In genomic region chr22:24011735-24012068, GRCh38 we compare ENCODE assay signal across 7 cellular contexts. TPM values are rescaled to one million over a fixed set of nuclear protein-coding genes. Genes with fewer than 3 reads are reported as not detected.
DNase-seq lines count a peak whose midpoint lies in the region; ATAC-seq, FAIRE-seq and TF ChIP-seq lines count a peak whose summit lies in the region.
"Had no signal": no experiment of that assay in that cellular context is flagged by ENCODE, and none has a peak within 500 bp of the region (broad histone marks: within the 10 kb centered on the region; RNA-seq: fewer than 3 reads in every experiment).

No MANE protein-coding gene starts in this region.

- H3K9me3 Mint-ChIP-seq in HFFc6, result no peaks in the 10 kb centered on the region
- no peaks in the 10 kb centered on the region for H3K9me3 Mint-ChIP-seq in activated T-helper 1 cell treated with anti-CD3 and anti-CD28 coated beads, Interleukin-12 subunit alpha, Interleukin-12 subunit beta, Interleukin-2, Interleukin-4 antibody, amounts not matched to agents 30 ng/mL and 10 ng/mL and 1 ng/mL, durations not matched to agents 14 hours and 24 hours and 36 hours

- no peak for DNase-seq in HFFc6
- no peak for DNase-seq in activated T-helper 1 cell treated with anti-CD3 and anti-CD28 coated beads, Interleukin-12 subunit alpha, Interleukin-12 subunit beta, Interleukin-2, Interleukin-4 antibody, amounts not matched to agents 30 ng/mL and 10 ng/mL and 1 ng/mL, durations not matched to agents 14 hours and 24 hours and 36 hours (ENCODE audit: low spot score)
- DNase-seq in mesendoderm, result peak; percentile 40
- no peak for DNase-seq in posterior vena cava (ENCODE audit: low spot score)
- DNase-seq in HTR-8/SVneo (ENCODE audit: insufficient read length, low spot score), result no peak

- H3K4me2 ChIP-seq in mesendoderm (ENCODE audit: low read length), result peak overlapping the region; percentile 51

- TF ChIP-seq CTCF in HFFc6 (IDR thresholded peaks at IDR 0.05), result no peak

- H3K23ac ChIP-seq in mesendoderm (ENCODE audit: low read length), result no peak overlapping the region

- H3K27ac ChIP-seq in mesendoderm (ENCODE audit: low read depth, low read length), result no peak overlapping the region

- peaks cover 3% of the 10 kb centered on the region for H3K4me1 ChIP-seq in mesendoderm (ENCODE audit: control insufficient read depth, low read depth, low read length)

- H2BK120ac ChIP-seq in mesendoderm (ENCODE audit: low read depth, low read length), result no peak overlapping the region

- no peak overlapping the region for H4K5ac ChIP-seq in mesendoderm (ENCODE audit: low read length)

- H3K36me3 Mint-ChIP-seq in HFFc6 (ENCODE audit: low read depth), result peaks cover 3% of the 10 kb centered on the region; the same call in 1 of the 2 replicates
- peaks cover 16% of the 10 kb centered on the region for H3K36me3 Mint-ChIP-seq in activated T-helper 1 cell treated with anti-CD3 and anti-CD28 coated beads, Interleukin-12 subunit alpha, Interleukin-12 subunit beta, Interleukin-2, Interleukin-4 antibody, amounts not matched to agents 30 ng/mL and 10 ng/mL and 1 ng/mL, durations not matched to agents 14 hours and 24 hours and 36 hours (ENCODE audit: low read depth)

- no CpG with 5 or more reads among the region's 10 CpGs for WGBS in mesendoderm (ENCODE audit: extremely low coverage, insufficient coverage, low lambda C conversion rate)

- peaks cover 10% of the 10 kb centered on the region for H3K27me3 Mint-ChIP-seq in HFFc6 (ENCODE audit: insufficient read depth)
- H3K27me3 Mint-ChIP-seq in activated T-helper 1 cell treated with anti-CD3 and anti-CD28 coated beads, Interleukin-12 subunit alpha, Interleukin-12 subunit beta, Interleukin-2, Interleukin-4 antibody, amounts not matched to agents 30 ng/mL and 10 ng/mL and 1 ng/mL, durations not matched to agents 14 hours and 24 hours and 36 hours (ENCODE audit: insufficient read depth), result no peaks in the 10 kb centered on the region

- peak overlapping the region; percentile 94 for H3K4me3 Mint-ChIP-seq in HFFc6
- H3K4me3 Mint-ChIP-seq in activated T-helper 1 cell treated with anti-CD3 and anti-CD28 coated beads, Interleukin-12 subunit alpha, Interleukin-12 subunit beta, Interleukin-2, Interleukin-4 antibody, amounts not matched to agents 30 ng/mL and 10 ng/mL and 1 ng/mL, durations not matched to agents 14 hours and 24 hours and 36 hours, result peak overlapping the region; percentile 92

- no peak overlapping the region for H3K18ac ChIP-seq in mesendoderm (ENCODE audit: low read length)

- no peak overlapping the region for H3K4ac ChIP-seq in mesendoderm (ENCODE audit: low read depth, low read length)

- H2BK5ac ChIP-seq in mesendoderm (ENCODE audit: low read length), result no peak overlapping the region

- intact Hi-C loops in activated T-helper 1 cell treated with anti-CD3 and anti-CD28 coated beads, Interleukin-12 subunit alpha, Interleukin-12 subunit beta, Interleukin-2, Interleukin-4 antibody, amounts not matched to agents 30 ng/mL and 10 ng/mL and 1 ng/mL, durations not matched to agents 14 hours and 24 hours and 36 hours (cut with micrococcal nuclease), result loop anchor here (1.0 to 10.0 kb wide), 3 partner anchors 96 to 263 kb away; partner anchors contain the start of gene SPECC1L
- intact Hi-C loops in posterior vena cava (cut with DNase I), result loop anchor here in 1 of 2 donors (10.0 kb wide), 1 partner anchor 133 kb away; no protein-coding TSS in a partner anchor

- peaks cover 27% of the 10 kb centered on the region for H3K4me1 Mint-ChIP-seq in HFFc6 (ENCODE audit: low read depth)
- H3K4me1 Mint-ChIP-seq in activated T-helper 1 cell treated with anti-CD3 and anti-CD28 coated beads, Interleukin-12 subunit alpha, Interleukin-12 subunit beta, Interleukin-2, Interleukin-4 antibody, amounts not matched to agents 30 ng/mL and 10 ng/mL and 1 ng/mL, durations not matched to agents 14 hours and 24 hours and 36 hours (ENCODE audit: low read depth), result peaks cover 35% of the 10 kb centered on the region

- peaks cover 13% of the 10 kb centered on the region for H3K79me2 ChIP-seq in mesendoderm (ENCODE audit: control insufficient read depth, insufficient read depth, low read length)

- no peak for FAIRE-seq in HTR-8/SVneo (lab: Jason Lieb, UNC)

- peaks cover 7% of the 10 kb centered on the region for H3K79me1 ChIP-seq in mesendoderm (ENCODE audit: low read length)

- no peaks in the 10 kb centered on the region for H3K36me3 ChIP-seq in mesendoderm (ENCODE audit: control insufficient read depth, insufficient read depth, low read length)

- no peaks in the 10 kb centered on the region for H3K27me3 ChIP-seq in mesendoderm (ENCODE audit: insufficient read depth, low read length, poor library complexity)

- H4K8ac ChIP-seq in mesendoderm (ENCODE audit: low read depth, low read length), result no peak overlapping the region

- H2BK15ac ChIP-seq in mesendoderm (replicated peaks; ENCODE audit: low read depth), result no peak overlapping the region

- H3K9ac ChIP-seq in mesendoderm (ENCODE audit: low read length), result peak overlapping the region; percentile 83

- peak overlapping the region; percentile 83 for H3K4me3 ChIP-seq in mesendoderm (ENCODE audit: low read length)

- no peak for ATAC-seq in activated CD4-positive, CD25-positive, alpha-beta regulatory T cell treated with anti-CD3 and anti-CD28 coated beads, Interleukin-2, amount 50 U/mL, for 24 hours

- H3K56ac ChIP-seq in mesendoderm (ENCODE audit: low read length), result peak overlapping the region; percentile 88

- no peak overlapping the region for H2AK5ac ChIP-seq in mesendoderm (ENCODE audit: low read length)

- peak overlapping the region; percentile 93 for H3K27ac Mint-ChIP-seq in HFFc6
- peak overlapping the region; percentile 98 for H3K27ac Mint-ChIP-seq in activated T-helper 1 cell treated with anti-CD3 and anti-CD28 coated beads, Interleukin-12 subunit alpha, Interleukin-12 subunit beta, Interleukin-2, Interleukin-4 antibody, amounts not matched to agents 30 ng/mL and 10 ng/mL and 1 ng/mL, durations not matched to agents 14 hours and 24 hours and 36 hours

RNA-seq across cellular contexts. Expression of gene CABIN1, which starts 0.6 kb away (rescaled TPM):
- total RNA-seq in HFFc6 (2021; fragmentation: NEBNext Ultra II Directional; extraction: Animal tissue kit (Norgen Biotek cat#: 25700)), result 10 to 100 TPM; 39.0 to 54.1 (median 48.0) TPM
- total RNA-seq in activated T-helper 1 cell treated with anti-CD3 and anti-CD28 coated beads, Interleukin-12 subunit alpha, Interleukin-12 subunit beta, Interleukin-2, Interleukin-4 antibody, amounts not matched to agents 30 ng/mL and 10 ng/mL and 1 ng/mL, durations not matched to agents 14 hours and 24 hours and 36 hours, result 97.6 and 98.1 TPM in 2 replicates
- polyA plus RNA-seq in mesendoderm (2013, experiment 1 of 2), result 20.3 TPM
- polyA plus RNA-seq in mesendoderm (2013, experiment 2 of 2), result 21.0 TPM
- 10 to 100 TPM; 44.5 to 52.3 TPM for total RNA-seq in posterior vena cava

RNA-seq across cellular contexts. Expression of gene GSTT4, which starts 6.4 kb away (rescaled TPM):
- total RNA-seq in HFFc6 (2021; fragmentation: NEBNext Ultra II Directional; extraction: Animal tissue kit (Norgen Biotek cat#: 25700)), result not detected
- not detected in 2 replicates for total RNA-seq in activated T-helper 1 cell treated with anti-CD3 and anti-CD28 coated beads, Interleukin-12 subunit alpha, Interleukin-12 subunit beta, Interleukin-2, Interleukin-4 antibody, amounts not matched to agents 30 ng/mL and 10 ng/mL and 1 ng/mL, durations not matched to agents 14 hours and 24 hours and 36 hours
- polyA plus RNA-seq in mesendoderm (2013, experiment 1 of 2), result 0.08 TPM
- 0.06 TPM for polyA plus RNA-seq in mesendoderm (2013, experiment 2 of 2)
- total RNA-seq in posterior vena cava, result not detected
- polyA plus RNA-seq: adipose tissue had no signal

RNA-seq across cellular contexts. Expression of gene GSTT2, which starts 31.8 kb away (rescaled TPM):
- total RNA-seq in HFFc6 (2021; fragmentation: NEBNext Ultra II Directional; extraction: Animal tissue kit (Norgen Biotek cat#: 25700)), result under 1 TPM in 5 of 6 experiments, not detected in 1; 0.38 to 0.64 (median 0.43) TPM
- total RNA-seq in activated T-helper 1 cell treated with anti-CD3 and anti-CD28 coated beads, Interleukin-12 subunit alpha, Interleukin-12 subunit beta, Interleukin-2, Interleukin-4 antibody, amounts not matched to agents 30 ng/mL and 10 ng/mL and 1 ng/mL, durations not matched to agents 14 hours and 24 hours and 36 hours, result not detected in 2 replicates
- 4.0 TPM for polyA plus RNA-seq in mesendoderm (2013, experiment 1 of 2)
- 4.3 TPM for polyA plus RNA-seq in mesendoderm (2013, experiment 2 of 2)
- 1 to 10 TPM; 1.2 to 3.9 TPM for total RNA-seq in posterior vena cava

RNA-seq across cellular contexts. Expression of gene DDT, which starts 37.5 kb away (rescaled TPM):
- 100 to 1,000 TPM in 4 of 6 experiments, 10 to 100 TPM in 2; 96.1 to 120 (median 108) TPM for total RNA-seq in HFFc6 (2021; fragmentation: NEBNext Ultra II Directional; extraction: Animal tissue kit (Norgen Biotek cat#: 25700))
- total RNA-seq in activated T-helper 1 cell treated with anti-CD3 and anti-CD28 coated beads, Interleukin-12 subunit alpha, Interleukin-12 subunit beta, Interleukin-2, Interleukin-4 antibody, amounts not matched to agents 30 ng/mL and 10 ng/mL and 1 ng/mL, durations not matched to agents 14 hours and 24 hours and 36 hours, result 94.7 and 115 TPM in 2 replicates
- 330 TPM for polyA plus RNA-seq in mesendoderm (2013, experiment 1 of 2)
- 318 TPM for polyA plus RNA-seq in mesendoderm (2013, experiment 2 of 2)
- 10 to 100 TPM; 48.5 to 50.3 TPM for total RNA-seq in posterior vena cava

RNA-seq across cellular contexts. Expression of gene DDTL, which starts 45.0 kb away (rescaled TPM):
- under 1 TPM; 0.26 to 0.66 (median 0.47) TPM for total RNA-seq in HFFc6 (2021; fragmentation: NEBNext Ultra II Directional; extraction: Animal tissue kit (Norgen Biotek cat#: 25700))
- total RNA-seq in activated T-helper 1 cell treated with anti-CD3 and anti-CD28 coated beads, Interleukin-12 subunit alpha, Interleukin-12 subunit beta, Interleukin-2, Interleukin-4 antibody, amounts not matched to agents 30 ng/mL and 10 ng/mL and 1 ng/mL, durations not matched to agents 14 hours and 24 hours and 36 hours, result 4.0 and 4.7 TPM in 2 replicates
- 2.1 TPM for polyA plus RNA-seq in mesendoderm (2013, experiment 1 of 2)
- polyA plus RNA-seq in mesendoderm (2013, experiment 2 of 2), result 2.2 TPM
- 1 to 10 TPM in 1 of 2 donors, under 1 TPM in 1; 0.90 to 1.7 TPM for total RNA-seq in posterior vena cava
